1 cellular context compared by ENCODE assay signal in the genomic region with DNA sequence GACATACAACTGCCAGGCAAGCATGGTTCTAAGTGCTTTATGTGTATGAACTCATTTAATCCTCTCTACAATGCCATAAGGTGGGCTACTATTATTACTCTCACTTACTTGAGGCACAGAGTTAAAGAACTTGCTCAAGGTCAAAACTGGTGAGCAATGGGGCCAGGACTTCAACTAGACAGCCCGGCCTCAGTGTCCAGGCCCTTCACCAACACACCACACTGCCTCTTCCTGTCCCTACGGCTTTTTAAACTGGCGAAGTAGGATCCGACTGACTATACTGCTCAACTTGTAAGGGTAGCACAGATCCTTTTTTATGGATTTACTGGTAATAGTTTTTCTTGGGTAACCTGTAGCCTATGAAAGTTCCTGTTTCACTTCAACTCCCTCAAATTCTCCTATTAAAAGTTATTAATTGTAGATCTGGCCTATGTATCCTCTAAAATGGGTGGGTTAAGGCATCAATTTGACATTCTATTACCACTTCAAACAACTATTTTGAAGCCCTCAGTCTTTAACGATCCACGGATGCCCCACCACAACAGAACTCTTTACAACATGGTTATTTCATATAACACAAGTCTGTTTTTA.
A peak's percentile ranks its signal among the peaks of the same experiment; 100 is the strongest.
TF ChIP-seq lines count a peak whose summit lies in the region.

No MANE protein-coding gene starts in this region.

TF ChIP-seq in HepG2, 621 proteins besides CTCF, POLR2A, EP300 and RAD21 (continued from another document and continues in another):
- TF ChIP-seq, protein P1, sequence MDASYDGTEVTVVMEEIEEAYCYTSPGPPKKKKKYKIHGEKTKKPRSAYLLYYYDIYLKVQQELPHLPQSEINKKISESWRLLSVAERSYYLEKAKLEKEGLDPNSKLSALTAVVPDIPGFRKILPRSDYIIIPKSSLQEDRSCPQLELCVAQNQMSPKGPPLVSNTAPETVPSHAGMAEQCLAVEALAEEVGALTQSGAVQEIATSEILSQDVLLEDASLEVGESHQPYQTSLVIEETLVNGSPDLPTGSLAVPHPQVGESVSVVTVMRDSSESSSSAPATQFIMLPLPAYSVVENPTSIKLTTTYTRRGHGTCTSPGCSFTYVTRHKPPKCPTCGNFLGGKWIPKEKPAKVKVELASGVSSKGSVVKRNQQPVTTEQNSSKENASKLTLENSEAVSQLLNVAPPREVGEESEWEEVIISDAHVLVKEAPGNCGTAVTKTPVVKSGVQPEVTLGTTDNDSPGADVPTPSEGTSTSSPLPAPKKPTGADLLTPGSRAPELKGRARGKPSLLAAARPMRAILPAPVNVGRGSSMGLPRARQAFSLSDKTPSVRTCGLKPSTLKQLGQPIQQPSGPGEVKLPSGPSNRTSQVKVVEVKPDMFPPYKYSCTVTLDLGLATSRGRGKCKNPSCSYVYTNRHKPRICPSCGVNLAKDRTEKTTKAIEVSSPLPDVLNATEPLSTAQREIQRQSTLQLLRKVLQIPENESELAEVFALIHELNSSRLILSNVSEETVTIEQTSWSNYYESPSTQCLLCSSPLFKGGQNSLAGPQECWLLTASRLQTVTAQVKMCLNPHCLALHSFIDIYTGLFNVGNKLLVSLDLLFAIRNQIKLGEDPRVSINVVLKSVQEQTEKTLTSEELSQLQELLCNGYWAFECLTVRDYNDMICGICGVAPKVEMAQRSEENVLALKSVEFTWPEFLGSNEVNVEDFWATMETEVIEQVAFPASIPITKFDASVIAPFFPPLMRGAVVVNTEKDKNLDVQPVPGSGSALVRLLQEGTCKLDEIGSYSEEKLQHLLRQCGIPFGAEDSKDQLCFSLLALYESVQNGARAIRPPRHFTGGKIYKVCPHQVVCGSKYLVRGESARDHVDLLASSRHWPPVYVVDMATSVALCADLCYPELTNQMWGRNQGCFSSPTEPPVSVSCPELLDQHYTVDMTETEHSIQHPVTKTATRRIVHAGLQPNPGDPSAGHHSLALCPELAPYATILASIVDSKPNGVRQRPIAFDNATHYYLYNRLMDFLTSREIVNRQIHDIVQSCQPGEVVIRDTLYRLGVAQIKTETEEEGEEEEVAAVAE (CRISPR knock-in tag; IDR thresholded peaks at IDR 0.05; ENCODE audit: borderline replicate concordance) = no peak
- TF ChIP-seq ZNF644 (CRISPR knock-in tag; IDR thresholded peaks at IDR 0.05; ENCODE audit: low read depth) = no peak
- no peak for TF ChIP-seq HCFC1 (IDR thresholded peaks at IDR 0.05; ENCODE audit: low read depth, low read length)
- no peak for TF ChIP-seq ZNF235 (CRISPR knock-in tag; IDR thresholded peaks at IDR 0.05; ENCODE audit: borderline replicate concordance)
- TF ChIP-seq PPARG (CRISPR knock-in tag; conservative IDR thresholded peaks at IDR 0.05) = no peak
- no peak for TF ChIP-seq EHMT2 (IDR thresholded peaks at IDR 0.05; ENCODE audit: borderline replicate concordance, low read depth, low read length)
- TF ChIP-seq KLF16 (CRISPR knock-in tag; IDR thresholded peaks at IDR 0.05) = no peak
- no peak for TF ChIP-seq SRSF1 (optimal IDR thresholded peaks at IDR 0.05; ENCODE audit: low read depth, low read length)
- no peak for TF ChIP-seq HES4 (CRISPR knock-in tag; IDR thresholded peaks at IDR 0.05; ENCODE audit: borderline replicate concordance)
- no peak for TF ChIP-seq NONO (IDR thresholded peaks at IDR 0.05)
- TF ChIP-seq NONO (CRISPR knock-in tag; conservative IDR thresholded peaks at IDR 0.05) = no peak
- TF ChIP-seq ZNF512 (CRISPR knock-in tag; IDR thresholded peaks at IDR 0.05) = no peak
- no peak for TF ChIP-seq ZNF451 (CRISPR knock-in tag; IDR thresholded peaks at IDR 0.05)
- no peak for TF ChIP-seq FOXM1 (CRISPR knock-in tag; IDR thresholded peaks at IDR 0.05)
- TF ChIP-seq ZNF256 (CRISPR knock-in tag; conservative IDR thresholded peaks at IDR 0.05) = no peak
- TF ChIP-seq, protein P2, sequence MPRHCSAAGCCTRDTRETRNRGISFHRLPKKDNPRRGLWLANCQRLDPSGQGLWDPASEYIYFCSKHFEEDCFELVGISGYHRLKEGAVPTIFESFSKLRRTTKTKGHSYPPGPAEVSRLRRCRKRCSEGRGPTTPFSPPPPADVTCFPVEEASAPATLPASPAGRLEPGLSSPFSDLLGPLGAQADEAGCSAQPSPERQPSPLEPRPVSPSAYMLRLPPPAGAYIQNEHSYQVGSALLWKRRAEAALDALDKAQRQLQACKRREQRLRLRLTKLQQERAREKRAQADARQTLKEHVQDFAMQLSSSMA (CRISPR knock-in tag; IDR thresholded peaks at IDR 0.05) = no peak
- TF ChIP-seq POLR2G (IDR thresholded peaks at IDR 0.05; ENCODE audit: low read depth, low read length) = peak; percentile 76
- TF ChIP-seq NKX3-1 (CRISPR knock-in tag; IDR thresholded peaks at IDR 0.05) = 0 out of 2 replicates have a peak, but pooled peaks have one; percentile 49
- TF ChIP-seq MTERF4 (CRISPR knock-in tag; IDR thresholded peaks at IDR 0.05) = no peak
- no peak for TF ChIP-seq REPIN1 (CRISPR knock-in tag; IDR thresholded peaks at IDR 0.05; ENCODE audit: borderline replicate concordance, low read depth)
- TF ChIP-seq ETV5 (CRISPR knock-in tag; IDR thresholded peaks at IDR 0.05; ENCODE audit: borderline replicate concordance) = no peak
- TF ChIP-seq, protein P3, sequence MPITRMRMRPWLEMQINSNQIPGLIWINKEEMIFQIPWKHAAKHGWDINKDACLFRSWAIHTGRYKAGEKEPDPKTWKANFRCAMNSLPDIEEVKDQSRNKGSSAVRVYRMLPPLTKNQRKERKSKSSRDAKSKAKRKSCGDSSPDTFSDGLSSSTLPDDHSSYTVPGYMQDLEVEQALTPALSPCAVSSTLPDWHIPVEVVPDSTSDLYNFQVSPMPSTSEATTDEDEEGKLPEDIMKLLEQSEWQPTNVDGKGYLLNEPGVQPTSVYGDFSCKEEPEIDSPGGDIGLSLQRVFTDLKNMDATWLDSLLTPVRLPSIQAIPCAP (CRISPR knock-in tag; IDR thresholded peaks at IDR 0.05; ENCODE audit: low read depth) = no peak
- TF ChIP-seq IKZF5 (CRISPR knock-in tag; IDR thresholded peaks at IDR 0.05) = no peak
- TF ChIP-seq, protein P4, sequence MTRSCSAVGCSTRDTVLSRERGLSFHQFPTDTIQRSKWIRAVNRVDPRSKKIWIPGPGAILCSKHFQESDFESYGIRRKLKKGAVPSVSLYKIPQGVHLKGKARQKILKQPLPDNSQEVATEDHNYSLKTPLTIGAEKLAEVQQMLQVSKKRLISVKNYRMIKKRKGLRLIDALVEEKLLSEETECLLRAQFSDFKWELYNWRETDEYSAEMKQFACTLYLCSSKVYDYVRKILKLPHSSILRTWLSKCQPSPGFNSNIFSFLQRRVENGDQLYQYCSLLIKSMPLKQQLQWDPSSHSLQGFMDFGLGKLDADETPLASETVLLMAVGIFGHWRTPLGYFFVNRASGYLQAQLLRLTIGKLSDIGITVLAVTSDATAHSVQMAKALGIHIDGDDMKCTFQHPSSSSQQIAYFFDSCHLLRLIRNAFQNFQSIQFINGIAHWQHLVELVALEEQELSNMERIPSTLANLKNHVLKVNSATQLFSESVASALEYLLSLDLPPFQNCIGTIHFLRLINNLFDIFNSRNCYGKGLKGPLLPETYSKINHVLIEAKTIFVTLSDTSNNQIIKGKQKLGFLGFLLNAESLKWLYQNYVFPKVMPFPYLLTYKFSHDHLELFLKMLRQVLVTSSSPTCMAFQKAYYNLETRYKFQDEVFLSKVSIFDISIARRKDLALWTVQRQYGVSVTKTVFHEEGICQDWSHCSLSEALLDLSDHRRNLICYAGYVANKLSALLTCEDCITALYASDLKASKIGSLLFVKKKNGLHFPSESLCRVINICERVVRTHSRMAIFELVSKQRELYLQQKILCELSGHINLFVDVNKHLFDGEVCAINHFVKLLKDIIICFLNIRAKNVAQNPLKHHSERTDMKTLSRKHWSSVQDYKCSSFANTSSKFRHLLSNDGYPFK (CRISPR knock-in tag; IDR thresholded peaks at IDR 0.05; ENCODE audit: borderline replicate concordance) = no peak
- peak; percentile 25 for TF ChIP-seq AGO1 (IDR thresholded peaks at IDR 0.05; ENCODE audit: low read depth, low read length, poor library complexity, severe bottlenecking)
- peak; percentile 40 for TF ChIP-seq ZFY (CRISPR knock-in tag; IDR thresholded peaks at IDR 0.05)
- no peak for TF ChIP-seq ZNF598 (CRISPR knock-in tag; IDR thresholded peaks at IDR 0.05; ENCODE audit: borderline replicate concordance)
- TF ChIP-seq PAF1 (CRISPR knock-in tag; IDR thresholded peaks at IDR 0.05) = peak; percentile 29
- no peak for TF ChIP-seq ZFP90 (CRISPR knock-in tag; IDR thresholded peaks at IDR 0.05; ENCODE audit: borderline replicate concordance)
- TF ChIP-seq ZNF432 (CRISPR knock-in tag; IDR thresholded peaks at IDR 0.05; ENCODE audit: borderline replicate concordance) = no peak
- no peak for TF ChIP-seq ZNF44 (CRISPR knock-in tag; IDR thresholded peaks at IDR 0.05)
- 0 out of 2 replicates have a peak, but pooled peaks have one; percentile 34 for TF ChIP-seq ZNF629 (CRISPR knock-in tag; conservative IDR thresholded peaks at IDR 0.05)
- TF ChIP-seq, protein P5, sequence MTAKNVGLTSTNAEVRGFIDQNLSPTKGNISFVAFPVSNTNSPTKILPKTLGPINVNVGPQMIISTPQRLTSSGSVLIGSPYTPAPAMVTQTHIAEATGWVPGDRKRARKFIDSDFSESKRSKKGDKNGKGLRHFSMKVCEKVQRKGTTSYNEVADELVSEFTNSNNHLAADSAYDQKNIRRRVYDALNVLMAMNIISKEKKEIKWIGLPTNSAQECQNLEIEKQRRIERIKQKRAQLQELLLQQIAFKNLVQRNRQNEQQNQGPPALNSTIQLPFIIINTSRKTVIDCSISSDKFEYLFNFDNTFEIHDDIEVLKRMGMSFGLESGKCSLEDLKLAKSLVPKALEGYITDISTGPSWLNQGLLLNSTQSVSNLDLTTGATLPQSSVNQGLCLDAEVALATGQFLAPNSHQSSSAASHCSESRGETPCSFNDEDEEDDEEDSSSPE (CRISPR knock-in tag; IDR thresholded peaks at IDR 0.05) = no peak
- TF ChIP-seq HNRNPL (IDR thresholded peaks at IDR 0.05; ENCODE audit: low read depth, low read length) = 0 out of 2 replicates have a peak, but pooled peaks have one; percentile 37
- TF ChIP-seq SNAI1 (CRISPR knock-in tag; IDR thresholded peaks at IDR 0.05; ENCODE audit: borderline replicate concordance) = no peak
- TF ChIP-seq GPN1 (CRISPR knock-in tag; IDR thresholded peaks at IDR 0.05; ENCODE audit: borderline replicate concordance) = no peak
- TF ChIP-seq KDM1A (CRISPR knock-in tag; IDR thresholded peaks at IDR 0.05) = no peak
- TF ChIP-seq, protein P6, sequence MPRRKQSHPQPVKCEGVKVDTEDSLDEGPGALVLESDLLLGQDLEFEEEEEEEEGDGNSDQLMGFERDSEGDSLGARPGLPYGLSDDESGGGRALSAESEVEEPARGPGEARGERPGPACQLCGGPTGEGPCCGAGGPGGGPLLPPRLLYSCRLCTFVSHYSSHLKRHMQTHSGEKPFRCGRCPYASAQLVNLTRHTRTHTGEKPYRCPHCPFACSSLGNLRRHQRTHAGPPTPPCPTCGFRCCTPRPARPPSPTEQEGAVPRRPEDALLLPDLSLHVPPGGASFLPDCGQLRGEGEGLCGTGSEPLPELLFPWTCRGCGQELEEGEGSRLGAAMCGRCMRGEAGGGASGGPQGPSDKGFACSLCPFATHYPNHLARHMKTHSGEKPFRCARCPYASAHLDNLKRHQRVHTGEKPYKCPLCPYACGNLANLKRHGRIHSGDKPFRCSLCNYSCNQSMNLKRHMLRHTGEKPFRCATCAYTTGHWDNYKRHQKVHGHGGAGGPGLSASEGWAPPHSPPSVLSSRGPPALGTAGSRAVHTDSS (CRISPR knock-in tag; conservative IDR thresholded peaks at IDR 0.05) = no peak
- TF ChIP-seq ZBTB37 (CRISPR knock-in tag; IDR thresholded peaks at IDR 0.05) = no peak
- TF ChIP-seq MIER3 (CRISPR knock-in tag; IDR thresholded peaks at IDR 0.05; ENCODE audit: borderline replicate concordance) = no peak
- no peak for TF ChIP-seq ZC3H13 (CRISPR knock-in tag; IDR thresholded peaks at IDR 0.05)
- no peak for TF ChIP-seq BCL6 (CRISPR knock-in tag; IDR thresholded peaks at IDR 0.05)
- no peak for TF ChIP-seq SCMH1 (CRISPR knock-in tag; IDR thresholded peaks at IDR 0.05; ENCODE audit: borderline replicate concordance)
- no peak for TF ChIP-seq ZNF275 (CRISPR knock-in tag; IDR thresholded peaks at IDR 0.05; ENCODE audit: borderline replicate concordance)
